ENCODE assay signal across 1 cellular context in the genomic region with DNA sequence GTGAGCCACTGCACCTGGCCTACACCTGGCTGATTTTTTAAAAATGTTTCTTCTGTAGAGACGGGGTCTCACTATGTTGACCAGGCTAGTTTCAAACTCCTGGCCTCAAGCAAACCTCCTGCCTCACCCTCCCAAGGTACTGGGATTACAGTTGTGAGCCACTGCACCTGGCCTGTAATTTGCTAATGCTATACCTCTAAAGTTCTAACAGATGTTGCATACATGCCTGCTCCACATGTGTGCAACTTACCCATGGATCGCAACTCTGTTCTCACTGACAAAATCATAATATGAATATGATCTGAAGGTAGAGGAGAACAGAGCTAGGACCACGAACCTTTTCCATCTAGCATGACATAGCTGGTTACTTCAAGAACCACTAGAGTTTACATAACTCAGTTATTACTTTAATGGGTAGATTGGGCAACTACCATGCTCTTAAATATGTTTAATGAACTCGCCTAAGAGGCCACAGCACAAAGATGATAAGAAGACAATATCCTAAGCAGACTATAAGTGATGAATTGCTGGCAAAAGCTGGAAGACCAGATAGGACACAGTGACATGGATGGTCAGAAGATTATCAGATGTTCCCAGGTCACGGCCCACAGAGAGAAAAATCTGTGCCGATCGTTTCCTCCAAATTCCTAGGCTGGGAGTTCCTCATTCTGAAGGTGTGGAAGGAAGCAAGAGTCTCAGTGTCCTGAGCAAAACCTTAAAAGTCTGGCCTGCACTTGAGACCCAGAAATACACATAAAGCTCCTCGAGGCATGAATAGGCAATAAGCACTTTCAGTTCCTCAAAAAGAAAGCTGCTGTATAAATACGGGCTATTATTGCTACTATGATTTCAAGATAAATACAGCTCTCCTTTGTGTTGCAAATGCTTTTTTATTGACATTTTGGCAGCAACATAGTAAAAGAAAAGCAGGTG.
TF ChIP-seq lines count a peak whose summit lies in the region.

No MANE protein-coding gene starts in this region.

TF ChIP-seq in GM23338, 12 proteins besides CTCF, POLR2A, EP300 and RAD21 (continued from another document):
- TF ChIP-seq, protein P1, sequence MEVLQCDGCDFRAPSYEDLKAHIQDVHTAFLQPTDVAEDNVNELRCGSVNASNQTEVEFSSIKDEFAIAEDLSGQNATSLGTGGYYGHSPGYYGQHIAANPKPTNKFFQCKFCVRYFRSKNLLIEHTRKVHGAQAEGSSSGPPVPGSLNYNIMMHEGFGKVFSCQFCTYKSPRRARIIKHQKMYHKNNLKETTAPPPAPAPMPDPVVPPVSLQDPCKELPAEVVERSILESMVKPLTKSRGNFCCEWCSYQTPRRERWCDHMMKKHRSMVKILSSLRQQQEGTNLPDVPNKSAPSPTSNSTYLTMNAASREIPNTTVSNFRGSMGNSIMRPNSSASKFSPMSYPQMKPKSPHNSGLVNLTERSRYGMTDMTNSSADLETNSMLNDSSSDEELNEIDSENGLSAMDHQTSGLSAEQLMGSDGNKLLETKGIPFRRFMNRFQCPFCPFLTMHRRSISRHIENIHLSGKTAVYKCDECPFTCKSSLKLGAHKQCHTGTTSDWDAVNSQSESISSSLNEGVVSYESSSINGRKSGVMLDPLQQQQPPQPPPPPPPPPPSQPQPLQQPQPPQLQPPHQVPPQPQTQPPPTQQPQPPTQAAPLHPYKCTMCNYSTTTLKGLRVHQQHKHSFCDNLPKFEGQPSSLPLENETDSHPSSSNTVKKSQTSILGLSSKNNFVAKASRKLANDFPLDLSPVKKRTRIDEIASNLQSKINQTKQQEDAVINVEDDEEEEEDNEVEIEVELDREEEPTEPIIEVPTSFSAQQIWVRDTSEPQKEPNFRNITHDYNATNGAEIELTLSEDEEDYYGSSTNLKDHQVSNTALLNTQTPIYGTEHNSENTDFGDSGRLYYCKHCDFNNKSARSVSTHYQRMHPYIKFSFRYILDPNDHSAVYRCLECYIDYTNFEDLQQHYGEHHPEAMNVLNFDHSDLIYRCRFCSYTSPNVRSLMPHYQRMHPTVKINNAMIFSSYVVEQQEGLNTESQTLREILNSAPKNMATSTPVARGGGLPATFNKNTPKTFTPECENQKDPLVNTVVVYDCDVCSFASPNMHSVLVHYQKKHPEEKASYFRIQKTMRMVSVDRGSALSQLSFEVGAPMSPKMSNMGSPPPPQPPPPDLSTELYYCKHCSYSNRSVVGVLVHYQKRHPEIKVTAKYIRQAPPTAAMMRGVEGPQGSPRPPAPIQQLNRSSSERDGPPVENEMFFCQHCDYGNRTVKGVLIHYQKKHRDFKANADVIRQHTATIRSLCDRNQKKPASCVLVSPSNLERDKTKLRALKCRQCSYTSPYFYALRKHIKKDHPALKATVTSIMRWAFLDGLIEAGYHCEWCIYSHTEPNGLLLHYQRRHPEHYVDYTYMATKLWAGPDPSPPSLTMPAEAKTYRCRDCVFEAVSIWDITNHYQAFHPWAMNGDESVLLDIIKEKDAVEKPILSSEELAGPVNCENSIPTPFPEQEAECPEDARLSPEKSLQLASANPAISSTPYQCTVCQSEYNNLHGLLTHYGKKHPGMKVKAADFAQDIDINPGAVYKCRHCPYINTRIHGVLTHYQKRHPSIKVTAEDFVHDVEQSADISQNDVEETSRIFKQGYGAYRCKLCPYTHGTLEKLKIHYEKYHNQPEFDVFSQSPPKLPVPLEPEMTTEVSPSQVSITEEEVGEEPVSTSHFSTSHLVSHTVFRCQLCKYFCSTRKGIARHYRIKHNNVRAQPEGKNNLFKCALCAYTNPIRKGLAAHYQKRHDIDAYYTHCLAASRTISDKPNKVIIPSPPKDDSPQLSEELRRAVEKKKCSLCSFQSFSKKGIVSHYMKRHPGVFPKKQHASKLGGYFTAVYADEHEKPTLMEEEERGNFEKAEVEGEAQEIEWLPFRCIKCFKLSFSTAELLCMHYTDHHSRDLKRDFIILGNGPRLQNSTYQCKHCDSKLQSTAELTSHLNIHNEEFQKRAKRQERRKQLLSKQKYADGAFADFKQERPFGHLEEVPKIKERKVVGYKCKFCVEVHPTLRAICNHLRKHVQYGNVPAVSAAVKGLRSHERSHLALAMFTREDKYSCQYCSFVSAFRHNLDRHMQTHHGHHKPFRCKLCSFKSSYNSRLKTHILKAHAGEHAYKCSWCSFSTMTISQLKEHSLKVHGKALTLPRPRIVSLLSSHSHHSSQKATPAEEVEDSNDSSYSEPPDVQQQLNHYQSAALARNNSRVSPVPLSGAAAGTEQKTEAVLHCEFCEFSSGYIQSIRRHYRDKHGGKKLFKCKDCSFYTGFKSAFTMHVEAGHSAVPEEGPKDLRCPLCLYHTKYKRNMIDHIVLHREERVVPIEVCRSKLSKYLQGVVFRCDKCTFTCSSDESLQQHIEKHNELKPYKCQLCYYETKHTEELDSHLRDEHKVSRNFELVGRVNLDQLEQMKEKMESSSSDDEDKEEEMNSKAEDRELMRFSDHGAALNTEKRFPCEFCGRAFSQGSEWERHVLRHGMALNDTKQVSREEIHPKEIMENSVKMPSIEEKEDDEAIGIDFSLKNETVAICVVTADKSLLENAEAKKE (CRISPR knock-in tag; IDR thresholded peaks at IDR 0.05), result no peak
- no peak for TF ChIP-seq ZNF114 (CRISPR knock-in tag; IDR thresholded peaks at IDR 0.05)
- no peak for TF ChIP-seq POLR2AphosphoS5 (IDR thresholded peaks at IDR 0.05; ENCODE audit: low read depth)
- TF ChIP-seq, protein P2, sequence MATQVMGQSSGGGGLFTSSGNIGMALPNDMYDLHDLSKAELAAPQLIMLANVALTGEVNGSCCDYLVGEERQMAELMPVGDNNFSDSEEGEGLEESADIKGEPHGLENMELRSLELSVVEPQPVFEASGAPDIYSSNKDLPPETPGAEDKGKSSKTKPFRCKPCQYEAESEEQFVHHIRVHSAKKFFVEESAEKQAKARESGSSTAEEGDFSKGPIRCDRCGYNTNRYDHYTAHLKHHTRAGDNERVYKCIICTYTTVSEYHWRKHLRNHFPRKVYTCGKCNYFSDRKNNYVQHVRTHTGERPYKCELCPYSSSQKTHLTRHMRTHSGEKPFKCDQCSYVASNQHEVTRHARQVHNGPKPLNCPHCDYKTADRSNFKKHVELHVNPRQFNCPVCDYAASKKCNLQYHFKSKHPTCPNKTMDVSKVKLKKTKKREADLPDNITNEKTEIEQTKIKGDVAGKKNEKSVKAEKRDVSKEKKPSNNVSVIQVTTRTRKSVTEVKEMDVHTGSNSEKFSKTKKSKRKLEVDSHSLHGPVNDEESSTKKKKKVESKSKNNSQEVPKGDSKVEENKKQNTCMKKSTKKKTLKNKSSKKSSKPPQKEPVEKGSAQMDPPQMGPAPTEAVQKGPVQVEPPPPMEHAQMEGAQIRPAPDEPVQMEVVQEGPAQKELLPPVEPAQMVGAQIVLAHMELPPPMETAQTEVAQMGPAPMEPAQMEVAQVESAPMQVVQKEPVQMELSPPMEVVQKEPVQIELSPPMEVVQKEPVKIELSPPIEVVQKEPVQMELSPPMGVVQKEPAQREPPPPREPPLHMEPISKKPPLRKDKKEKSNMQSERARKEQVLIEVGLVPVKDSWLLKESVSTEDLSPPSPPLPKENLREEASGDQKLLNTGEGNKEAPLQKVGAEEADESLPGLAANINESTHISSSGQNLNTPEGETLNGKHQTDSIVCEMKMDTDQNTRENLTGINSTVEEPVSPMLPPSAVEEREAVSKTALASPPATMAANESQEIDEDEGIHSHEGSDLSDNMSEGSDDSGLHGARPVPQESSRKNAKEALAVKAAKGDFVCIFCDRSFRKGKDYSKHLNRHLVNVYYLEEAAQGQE (IDR thresholded peaks at IDR 0.05; ENCODE audit: unreplicated experiment), result no peak
- no peak for TF ChIP-seq ZNF331 (CRISPR knock-in tag; IDR thresholded peaks at IDR 0.05; ENCODE audit: low read depth)
- no peak for TF ChIP-seq JUNB (IDR thresholded peaks at IDR 0.05; ENCODE audit: unreplicated experiment)
- no peak for TF ChIP-seq CREB1 (CRISPR knock-in tag; IDR thresholded peaks at IDR 0.05; ENCODE audit: low read depth)
